In genomic region chr7:155169498-155170065, GRCh38 we compare ENCODE assay signal across 22 cellular contexts.
A peak's percentile ranks its signal among the peaks of the same experiment; 100 is the strongest.
DNase-seq lines count a peak whose midpoint lies in the region; ATAC-seq, FAIRE-seq and TF ChIP-seq lines count a peak whose summit lies in the region.
"Had no signal": no experiment of that assay in that cellular context is flagged by ENCODE, and none has a peak within 500 bp of the region (broad histone marks: within the 10 kb centered on the region; RNA-seq: fewer than 3 reads in every experiment).

No MANE protein-coding gene starts in this region.

- H3K27ac ChIP-seq in HepG2 (ENCODE audit: extremely low read length, insufficient read depth, low read length): no peak overlapping the region
- no peak overlapping the region for H3K27ac ChIP-seq in right lobe of liver
- no peak overlapping the region for H3K27ac ChIP-seq in left lung
- no peak overlapping the region for H3K27ac ChIP-seq in upper lobe of right lung

- H3K27me3 ChIP-seq in HepG2 (ENCODE audit: control insufficient read depth in 1 of 2, insufficient read depth in 2 of 2, low read length in 2 of 2): peaks cover 3 to 54% of the 10 kb centered on the region in 2 experiments; a peak in 4 of 5 replicates
- H3K27me3 ChIP-seq in right lobe of liver: no peaks in the 10 kb centered on the region
- peaks cover 0 to 6% of the 10 kb centered on the region in 2 donors for H3K27me3 ChIP-seq in left lung
- peaks cover 8% of the 10 kb centered on the region for H3K27me3 ChIP-seq in upper lobe of right lung

- H2AFZ ChIP-seq in HepG2 (ENCODE audit: low read length): no peak overlapping the region

- in situ Hi-C loops in HepG2 (cut with HindIII; ENCODE audit: extremely low pct_ligation_motif_present, low pct_unique_long_range_greater_than_20kb): no loop called here

- H3K36me3 ChIP-seq in HepG2 (replicated peaks in 1 of 2; ENCODE audit: control insufficient read depth in 1 of 2, insufficient read depth in 2 of 2, low read length in 2 of 2): no peaks in the 10 kb centered on the region
- no peaks in the 10 kb centered on the region for H3K36me3 ChIP-seq in right lobe of liver
- H3K36me3 ChIP-seq in left lung: no peaks in the 10 kb centered on the region
- no peaks in the 10 kb centered on the region for H3K36me3 ChIP-seq in upper lobe of right lung
- H3K36me3 ChIP-seq: BE2C had no signal

- POLR2A ChIA-PET in HepG2 (lab: Yijun Ruan, JAX): no interaction called here

- peaks cover 2% of the 10 kb centered on the region; the same call in 1 of the 2 replicates for H4K20me1 ChIP-seq in HepG2 (ENCODE audit: insufficient read depth, low read length)

- H3K79me2 ChIP-seq in HepG2 (ENCODE audit: insufficient read depth, low read length): no peaks in the 10 kb centered on the region

- WGBS in HepG2 (ENCODE audit: low lambda C conversion rate): 24% methylated on average over 7 of the region's 13 CpGs
- 65% methylated on average over 7 of the region's 13 CpGs for WGBS in right lobe of liver (ENCODE audit: insufficient coverage, low coverage, low lambda C conversion rate, missing lambda C conversion rate)

- CTCF ChIA-PET in HepG2 (lab: Yijun Ruan, JAX; ENCODE audit: low intra/inter-chr PET ratio, low total read pairs): no interaction called here

- intact Hi-C loops in HepG2 (cut with micrococcal nuclease; ENCODE audit: unreplicated experiment): no loop called here
- intact Hi-C loops in right lobe of liver (cut with DNase I): no loop called here
- intact Hi-C loops in left lung (cut with DNase I): no loop called here
- intact Hi-C loops in upper lobe of right lung (cut with DNase I): no loop called here

- TF ChIP-seq EP300 in HepG2 (IDR thresholded peaks at IDR 0.05; ENCODE audit: low read depth in 2 of 2, low read length in 2 of 2): no peak
- TF ChIP-seq EP300 in HepG2 (CRISPR knock-in tag; IDR thresholded peaks at IDR 0.05; ENCODE audit: borderline replicate concordance): no peak

- TF ChIP-seq RAD21 in HepG2 (CRISPR knock-in tag; IDR thresholded peaks at IDR 0.05): no peak

- BruUV-seq in HepG2 (replicated peaks; lab: Mats Ljungman, UMichigan): no TSS peak

- TF ChIP-seq POLR2A in HepG2 (IDR thresholded peaks at IDR 0.05; ENCODE audit: insufficient read depth in 1 of 2, low read depth in 2 of 2, low read length in 2 of 2): no peak
- no peak for TF ChIP-seq POLR2A in right lobe of liver (IDR thresholded peaks at IDR 0.05)

- FAIRE-seq in HepG2 (lab: Jason Lieb, UNC): no peak
- FAIRE-seq: G401.6, GM12878 had no signal

- no peak overlapping the region for H3K9ac ChIP-seq in HepG2 (ENCODE audit: insufficient read depth, low read depth, low read length)

- no peak overlapping the region for H3K4me2 ChIP-seq in HepG2 (ENCODE audit: low read depth, low read length)

- no peak; the same call in 2 of the 3 replicates for ATAC-seq in HepG2
- no peak for ATAC-seq in right lobe of liver
- peak; percentile 94 for ATAC-seq in left lung
- ATAC-seq in upper lobe of right lung: peak; percentile 94
- ATAC-seq: GM12878 had no signal

- H3K4me1 ChIP-seq in HepG2 (ENCODE audit: insufficient read depth, low read length) (no peaks in the 10 kb centered on the region), right lobe of liver (no peaks in the 10 kb centered on the region), left lung (no peaks in the 10 kb centered on the region), upper lobe of right lung (no peaks in the 10 kb centered on the region)
- H3K4me1 ChIP-seq: BE2C had no signal

- TF ChIP-seq CTCF in HepG2 (CRISPR knock-in tag; IDR thresholded peaks at IDR 0.05): no peak
- TF ChIP-seq CTCF in right lobe of liver (IDR thresholded peaks at IDR 0.05): no peak
- TF ChIP-seq CTCF in left lung (IDR thresholded peaks at IDR 0.05): no peak
- TF ChIP-seq CTCF in upper lobe of right lung (IDR thresholded peaks at IDR 0.05): no peak

- H3K9me3 ChIP-seq in HepG2 (ENCODE audit: low read length) (no peaks in the 10 kb centered on the region), right lobe of liver (no peaks in the 10 kb centered on the region), left lung (no peaks in the 10 kb centered on the region), upper lobe of right lung (no peaks in the 10 kb centered on the region)
- H3K9me3 ChIP-seq: BE2C had no signal

- H3K4me3 ChIP-seq in HepG2 (replicated peaks in 1 of 3; ENCODE audit: insufficient read depth in 1 of 3, low read depth in 2 of 3, low read length in 3 of 3): no peak overlapping the region
- no peak overlapping the region for H3K4me3 ChIP-seq in right lobe of liver
- H3K4me3 ChIP-seq in left lung: no peak overlapping the region
- no peak overlapping the region for H3K4me3 ChIP-seq in upper lobe of right lung
- H3K4me3 ChIP-seq: GM12878 had no signal

- DNase-seq in NCI-H1105 treated with DMSO at 0.1 percent for 48 hours (lab: John Stamatoyannopoulos, UW) (peak; percentile 14), NCI-H1105 (lab: John Stamatoyannopoulos, UW) (no peak), HepG2 (ENCODE audit: low spot score) (no peak), right lobe of liver (no peak), left lung (peak in 1 of 2 donors; percentile 60), upper lobe of right lung (peak; percentile 83), SIG-M5 treated with dmso at 0.1 percent for 504 hours (lab: John Stamatoyannopoulos, UW; ENCODE audit: unreplicated experiment) (no peak), cerebellum (ENCODE audit: low spot score) (no peak)
- DNase-seq: 8988T; BE2C; Calu3; CD4-positive, alpha-beta T cell; DND-41; GOT3; KG1; NCI-H1092; NCI-H1930; NCI-H524 treated with DMSO at 0.1 percent for 48 hours; RPMI8226; SIG-M5 had no signal

TF ChIP-seq in HepG2, 621 proteins besides CTCF, POLR2A, EP300 and RAD21:
- no peak for TF ChIP-seq ESRRA (CRISPR knock-in tag; IDR thresholded peaks at IDR 0.05; ENCODE audit: low read depth)
- no peak for TF ChIP-seq MIER2 (CRISPR knock-in tag; IDR thresholded peaks at IDR 0.05)
- no peak for TF ChIP-seq ATAD3A (CRISPR knock-in tag; IDR thresholded peaks at IDR 0.05)
- TF ChIP-seq IRF9 (CRISPR knock-in tag; IDR thresholded peaks at IDR 0.05; ENCODE audit: borderline replicate concordance): no peak
- TF ChIP-seq MNT (IDR thresholded peaks at IDR 0.05): peak; percentile 79

Comparison
In these comparisons a context has a peak if more than half of its experiments do, and no peak if none do; other contexts are left out.
1. DNase-seq: peak in NCI-H1105 treated with DMSO at 0.1 percent for 48 hours (single experiment) and upper lobe of right lung (single experiment); none in NCI-H1105 (single experiment), HepG2 (single experiment), right lobe of liver (0 of 3), SIG-M5 treated with dmso at 0.1 percent for 504 hours (single experiment) and cerebellum (single experiment).
2. ATAC-seq: peak in left lung (single experiment) and upper lobe of right lung (single experiment); none in HepG2 (single experiment) and right lobe of liver (0 of 4).